In the genomic region with DNA sequence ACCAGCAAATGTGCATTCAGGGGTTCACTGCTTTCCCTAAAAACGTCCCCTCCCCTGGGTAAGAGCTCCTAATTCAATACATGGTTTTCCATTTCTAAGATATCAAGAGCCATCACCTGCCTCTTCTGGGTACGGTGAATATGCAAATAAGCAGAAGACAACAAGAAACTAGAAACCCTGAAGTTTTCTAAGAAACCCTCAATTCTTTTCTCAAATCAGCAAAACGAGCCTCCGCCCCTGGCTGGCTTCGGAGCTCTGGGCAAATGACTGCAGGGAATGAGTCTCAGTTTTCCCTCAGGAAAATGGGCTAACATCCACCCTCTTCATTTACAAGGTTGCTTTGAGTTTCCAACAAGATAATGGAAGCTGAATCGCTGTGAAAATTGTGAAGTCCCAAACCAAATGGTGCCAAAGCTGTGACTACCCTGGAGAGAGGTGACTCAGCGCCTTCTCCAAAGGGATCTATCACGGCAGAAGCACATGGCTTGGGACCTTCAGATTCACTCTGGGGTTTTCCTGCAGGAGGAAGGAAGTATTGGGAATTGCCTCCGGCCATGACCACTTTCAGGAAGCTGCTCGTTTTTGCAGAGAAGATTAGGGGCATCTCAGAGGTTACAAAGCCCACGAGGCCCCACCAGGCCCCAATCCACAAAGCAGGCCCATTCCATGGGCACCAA, we compare ENCODE assay signal across 13 cellular contexts. TPM values are rescaled to one million over a fixed set of nuclear protein-coding genes. Genes with fewer than 3 reads are reported as not detected.
DNase-seq lines count a peak whose midpoint lies in the region; ATAC-seq and TF ChIP-seq lines count a peak whose summit lies in the region.
"Had no signal": no experiment of that assay in that cellular context is flagged by ENCODE, and none has a peak within 500 bp of the region (broad histone marks: within the 10 kb centered on the region; RNA-seq: fewer than 3 reads in every experiment).

No MANE protein-coding gene starts in this region.

- H3K27me3 Mint-ChIP-seq in activated naive CD4-positive, alpha-beta T cell treated with anti-CD3 and anti-CD28 coated beads, Interleukin-2, amount 10 ng/mL, durations not matched to agents 7 days and 5 days = peaks cover 24% of the 10 kb centered on the region
- peaks cover 9% of the 10 kb centered on the region for H3K27me3 Mint-ChIP-seq in endothelial cell (ENCODE audit: unreplicated experiment)
- no peaks in the 10 kb centered on the region for H3K27me3 Mint-ChIP-seq in activated CD8-positive, alpha-beta T cell treated with anti-CD3 and anti-CD28 coated beads for 36 hours

- no peaks in the 10 kb centered on the region for H3K9me3 ChIP-seq in PC-3 (ENCODE audit: low read length)
- H3K9me3 ChIP-seq in spleen = no peaks in the 10 kb centered on the region
- H3K9me3 ChIP-seq: colonic mucosa, prostate gland had no signal

- TF ChIP-seq CTCF in PC-3 (conservative IDR thresholded peaks at IDR 0.05; ENCODE audit: low read depth, low read length) (no peak), endothelial cell (IDR thresholded peaks at IDR 0.05; ENCODE audit: unreplicated experiment) (no peak), spleen (IDR thresholded peaks at IDR 0.05 in 8 of 11, conservative IDR thresholded peaks at IDR 0.05 in 3 of 11) (no peak)
- no peak for TF ChIP-seq CTCF in activated CD8-positive, alpha-beta T cell treated with anti-CD3 and anti-CD28 coated beads for 36 hours (IDR thresholded peaks at IDR 0.05)

- H3K9me3 Mint-ChIP-seq in activated naive CD4-positive, alpha-beta T cell treated with anti-CD3 and anti-CD28 coated beads, Interleukin-2, amount 10 ng/mL, durations not matched to agents 7 days and 5 days = no peaks in the 10 kb centered on the region
- no peaks in the 10 kb centered on the region for H3K9me3 Mint-ChIP-seq in endothelial cell (ENCODE audit: unreplicated experiment)
- H3K9me3 Mint-ChIP-seq in activated CD8-positive, alpha-beta T cell treated with anti-CD3 and anti-CD28 coated beads for 36 hours = no peaks in the 10 kb centered on the region
- H3K9me3 Mint-ChIP-seq: mesothelial cell of epicardium had no signal

- intact Hi-C loops in PC-3 (cut with micrococcal nuclease) = no loop called here
- intact Hi-C loops in spleen (cut with DNase I; ENCODE audit: low total_unique reads) = no loop called here
- intact Hi-C loops in head of caudate nucleus (cut with DNase I) = no loop called here
- intact Hi-C loops in activated CD8-positive, alpha-beta T cell treated with anti-CD3 and anti-CD28 coated beads for 36 hours (cut with micrococcal nuclease) = no loop called here

- no peaks in the 10 kb centered on the region for H3F3A ChIP-seq in PC-3 (ENCODE audit: low read length, unreplicated experiment)

- H3K27ac Mint-ChIP-seq in activated naive CD4-positive, alpha-beta T cell treated with anti-CD3 and anti-CD28 coated beads, Interleukin-2, amount 10 ng/mL, durations not matched to agents 7 days and 5 days = peak overlapping the region; percentile 87
- peak overlapping the region; percentile 59 for H3K27ac Mint-ChIP-seq in endothelial cell (ENCODE audit: unreplicated experiment)
- no peak overlapping the region for H3K27ac Mint-ChIP-seq in activated CD8-positive, alpha-beta T cell treated with anti-CD3 and anti-CD28 coated beads for 36 hours
- H3K27ac Mint-ChIP-seq: mesothelial cell of epicardium had no signal

- peaks cover 29% of the 10 kb centered on the region for H3K36me3 Mint-ChIP-seq in activated naive CD4-positive, alpha-beta T cell treated with anti-CD3 and anti-CD28 coated beads, Interleukin-2, amount 10 ng/mL, durations not matched to agents 7 days and 5 days
- peaks cover 5% of the 10 kb centered on the region for H3K36me3 Mint-ChIP-seq in endothelial cell (ENCODE audit: low read depth, unreplicated experiment)
- H3K36me3 Mint-ChIP-seq in activated CD8-positive, alpha-beta T cell treated with anti-CD3 and anti-CD28 coated beads for 36 hours (ENCODE audit: low read depth) = peaks cover 2% of the 10 kb centered on the region

- H3K4me2 ChIP-seq in PC-3 (ENCODE audit: low read length) = no peak overlapping the region

- no peaks in the 10 kb centered on the region for H3K9me2 ChIP-seq in PC-3 (replicated peaks; ENCODE audit: low read length)

- DNase-seq in activated naive CD4-positive, alpha-beta T cell treated with anti-CD3 and anti-CD28 coated beads, Interleukin-2, amount 10 ng/mL, durations not matched to agents 7 days and 5 days = peak; percentile 33
- DNase-seq in activated naive CD4-positive, alpha-beta T cell treated with anti-CD3 and anti-CD28 coated beads, Interleukin-2, amount 50 U/mL, for 16 hours = no peak
- DNase-seq in PC-3 = peak; percentile 23
- no peak for DNase-seq in endothelial cell (ENCODE audit: low spot score)
- no peak for DNase-seq in spleen
- no peak for DNase-seq in Kasumi-1 (lab: John Stamatoyannopoulos, UW)
- no peak for DNase-seq in head of caudate nucleus
- DNase-seq in activated CD8-positive, alpha-beta T cell treated with anti-CD3 and anti-CD28 coated beads for 36 hours = no peak
- DNase-seq: activated naive CD4-positive, alpha-beta T cell; colonic mucosa had no signal

- WGBS in spleen, 5 donors = 39 to 56% (median 49%) methylated on average over 11 of the region's 11 CpGs

- ATAC-seq in PC-3 = no peak
- ATAC-seq in activated CD8-positive, alpha-beta T cell treated with anti-CD3 and anti-CD28 coated beads for 36 hours = no peak

- POLR2A ChIA-PET in PC-3 (lab: Charles Lee; ENCODE audit: unreplicated experiment) = no interaction called here
- POLR2A ChIA-PET in activated CD8-positive, alpha-beta T cell treated with anti-CD3 and anti-CD28 coated beads for 36 hours (lab: Charles Lee) = no interaction called here

- no peaks in the 10 kb centered on the region for H3K27me3 ChIP-seq in PC-3 (ENCODE audit: low read length)
- H3K27me3 ChIP-seq in spleen (replicated peaks in 1 of 7) = no peaks in the 10 kb centered on the region
- H3K27me3 ChIP-seq: colonic mucosa had no signal

- TF ChIP-seq POLR2A in spleen (IDR thresholded peaks at IDR 0.05) = no peak

- CTCF ChIA-PET in activated naive CD4-positive, alpha-beta T cell treated with anti-CD3 and anti-CD28 coated beads, Interleukin-2, amount 10 ng/mL, durations not matched to agents 7 days and 5 days (lab: Charles Lee) = no interaction called here
- CTCF ChIA-PET in PC-3 (lab: Charles Lee) = no interaction called here
- CTCF ChIA-PET in activated CD8-positive, alpha-beta T cell treated with anti-CD3 and anti-CD28 coated beads for 36 hours (lab: Charles Lee) = interaction anchor here (0.8 to 1.4 kb wide), 4 partner anchors 9 to 66 kb away, joined by 3 to 4 read pairs (median 3); no protein-coding TSS in a partner anchor

- H3K4me1 ChIP-seq in PC-3 (ENCODE audit: insufficient read depth, low read length) (peaks cover 4% of the 10 kb centered on the region; the same call in 1 of the 2 replicates), spleen (peaks cover 27 to 62% (median 47%) of the 10 kb centered on the region in 6 donors)
- H3K4me1 ChIP-seq: colonic mucosa, prostate gland had no signal

- no peak overlapping the region for H3K4me3 ChIP-seq in PC-3 (ENCODE audit: low read length)
- no peak overlapping the region for H3K4me3 ChIP-seq in spleen
- H3K4me3 ChIP-seq: colonic mucosa, prostate gland had no signal

- H4K20me1 ChIP-seq in PC-3 (ENCODE audit: low read length) = no peaks in the 10 kb centered on the region

- no TSS peak for BruUV-seq in PC-3 (replicated peaks; lab: Mats Ljungman, UMichigan)

- H3K4me3 Mint-ChIP-seq in activated naive CD4-positive, alpha-beta T cell treated with anti-CD3 and anti-CD28 coated beads, Interleukin-2, amount 10 ng/mL, durations not matched to agents 7 days and 5 days = peak overlapping the region; percentile 4
- no peak overlapping the region for H3K4me3 Mint-ChIP-seq in endothelial cell (ENCODE audit: unreplicated experiment)
- no peak overlapping the region for H3K4me3 Mint-ChIP-seq in activated CD8-positive, alpha-beta T cell treated with anti-CD3 and anti-CD28 coated beads for 36 hours
- H3K4me3 Mint-ChIP-seq: mesothelial cell of epicardium had no signal

- H3K79me2 ChIP-seq in PC-3 (ENCODE audit: low read length) = no peaks in the 10 kb centered on the region

- H3K4me1 Mint-ChIP-seq in activated naive CD4-positive, alpha-beta T cell treated with anti-CD3 and anti-CD28 coated beads, Interleukin-2, amount 10 ng/mL, durations not matched to agents 7 days and 5 days = peaks cover 74% of the 10 kb centered on the region
- H3K4me1 Mint-ChIP-seq in endothelial cell (ENCODE audit: unreplicated experiment) = peaks cover 25% of the 10 kb centered on the region
- peaks cover 25% of the 10 kb centered on the region for H3K4me1 Mint-ChIP-seq in activated CD8-positive, alpha-beta T cell treated with anti-CD3 and anti-CD28 coated beads for 36 hours (ENCODE audit: low read depth)

- 0 out of 2 replicates have a peak overlapping the region, but pooled peaks have one; percentile 11 for H3K27ac ChIP-seq in PC-3 (ENCODE audit: low read length)
- H3K27ac ChIP-seq in spleen = peak overlapping the region in 7 of 8 donors; percentile 0 to 72 (median 55)
- H3K27ac ChIP-seq: colonic mucosa, prostate gland, VCaP had no signal

- H3K9ac ChIP-seq in PC-3 (ENCODE audit: low read length) = no peak overlapping the region; the same call in 1 of the 2 replicates

- H2AFZ ChIP-seq in PC-3 (ENCODE audit: low read length) = no peak overlapping the region

- H3K36me3 ChIP-seq in PC-3 (ENCODE audit: low read depth, low read length) (no peaks in the 10 kb centered on the region), spleen (peaks cover 0 to 18% (median 0%) of the 10 kb centered on the region in 6 donors)
- H3K36me3 ChIP-seq: colonic mucosa, prostate gland had no signal

RNA-seq across cellular contexts. Expression of a gene that starts 26.6 kb away (rescaled TPM):
- total RNA-seq in PC-3 (2014; rRNA removed) (4.8 and 6.6 TPM in 2 replicates), endothelial cell (ENCODE audit: unreplicated experiment) (48.9 TPM), spleen (100 to 1,000 TPM in 6 of 7 donors, 10 to 100 TPM in 1; 86.0 to 179 (median 106) TPM)
- polyA plus RNA-seq in spleen = 10 to 100 TPM in 2 of 3 donors, 1 to 10 TPM in 1; 9.7 to 27.1 (median 19.5) TPM
- total RNA-seq in activated CD8-positive, alpha-beta T cell treated with anti-CD3 and anti-CD28 coated beads for 36 hours = 1 to 10 TPM in 1 of 2 experiments, under 1 TPM in 1; 0.94 to 1.0 TPM

Comparison
In these comparisons a context has a peak if more than half of its experiments do, and no peak if none do; other contexts are left out.
1. DNase-seq: peak in activated naive CD4-positive, alpha-beta T cell treated with anti-CD3 and anti-CD28 coated beads, Interleukin-2, amount 10 ng/mL, durations not matched to agents 7 days and 5 days (single experiment) and PC-3 (single experiment); none in activated naive CD4-positive, alpha-beta T cell treated with anti-CD3 and anti-CD28 coated beads, Interleukin-2, amount 50 U/mL, for 16 hours (single experiment), endothelial cell (single experiment), spleen (single experiment), Kasumi-1 (0 of 2), head of caudate nucleus (0 of 42) and activated CD8-positive, alpha-beta T cell treated with anti-CD3 and anti-CD28 coated beads for 36 hours (single experiment).